In the genomic region with DNA sequence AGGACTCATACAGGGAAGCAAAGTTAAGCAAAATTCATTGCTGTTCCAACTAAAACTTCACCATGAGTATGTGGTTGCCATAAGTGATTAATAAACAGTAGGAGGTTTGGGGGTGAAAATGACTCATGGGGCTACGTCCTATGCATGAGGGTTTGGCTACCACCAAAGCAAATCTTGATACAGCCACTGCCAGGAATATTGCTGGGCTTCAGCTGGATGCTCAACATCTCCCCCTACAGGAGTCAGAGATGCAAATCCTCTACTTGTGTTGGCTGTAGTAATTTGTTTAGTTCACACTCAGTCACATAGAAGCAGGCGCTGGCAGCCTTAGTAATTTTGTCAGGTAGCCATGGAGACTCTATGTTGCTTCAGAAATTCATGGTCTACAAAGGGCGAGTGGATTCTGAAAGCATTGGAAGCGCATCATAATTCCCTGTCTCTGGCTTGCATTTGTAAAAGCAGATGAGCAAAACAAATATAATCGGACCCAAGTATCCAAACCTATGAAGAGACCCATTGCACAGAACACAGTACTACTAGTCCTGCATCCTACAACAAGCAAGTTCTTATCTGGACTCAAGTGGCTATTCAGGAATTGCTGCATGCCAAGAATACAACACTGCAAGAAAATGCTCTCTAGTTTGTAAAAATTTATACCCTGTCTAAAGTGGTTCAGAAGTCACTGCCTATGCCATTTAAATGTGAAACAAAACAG, we compare ENCODE assay signal across 8 cellular contexts.
DNase-seq lines count a peak whose midpoint lies in the region; ATAC-seq and TF ChIP-seq lines count a peak whose summit lies in the region.

No MANE protein-coding gene starts in this region.

- H3K4me3 ChIP-seq in DND-41 (ENCODE audit: low read depth in 1 of 2, low read length in 2 of 2): no peak overlapping the region
- no peak overlapping the region for H3K4me3 ChIP-seq in H7 (ENCODE audit: insufficient read depth, low read depth, low read length)
- H3K4me3 ChIP-seq in dorsolateral prefrontal cortex: no peak overlapping the region

- no peaks in the 10 kb centered on the region for H4K20me1 ChIP-seq in DND-41 (ENCODE audit: insufficient read depth, low read length)

- no peak overlapping the region for H3K4me2 ChIP-seq in DND-41 (ENCODE audit: insufficient read depth, low read length)

- intact Hi-C loops in dorsolateral prefrontal cortex (cut with DNase I): no loop called here

- no peaks in the 10 kb centered on the region for H3K27me3 ChIP-seq in DND-41 (ENCODE audit: insufficient read depth, low read length, poor library complexity)
- no peaks in the 10 kb centered on the region for H3K27me3 ChIP-seq in H7 (ENCODE audit: control insufficient read depth, insufficient read depth, low read length)
- H3K27me3 ChIP-seq in dorsolateral prefrontal cortex: no peaks in the 10 kb centered on the region

- H3K27ac ChIP-seq in DND-41 (ENCODE audit: low read length) (no peak overlapping the region; the same call in 1 of the 2 replicates), dorsolateral prefrontal cortex (peak overlapping the region in 2 of 59 donors; percentile 4 to 12)

- ATAC-seq in DND-41 (ENCODE audit: insufficient read depth, low read depth) (peak; percentile 88), HG03045 (IDR thresholded peaks at IDR 0.05; ENCODE audit: unreplicated experiment) (no peak)

- H3K79me2 ChIP-seq in DND-41 (ENCODE audit: insufficient read depth, low read length): no peaks in the 10 kb centered on the region

- peaks cover 27% of the 10 kb centered on the region for H3K4me1 ChIP-seq in DND-41 (ENCODE audit: insufficient read depth, low read length)

- no peak overlapping the region for H2AFZ ChIP-seq in DND-41 (ENCODE audit: low read depth, low read length)

- H3K36me3 ChIP-seq in DND-41 (ENCODE audit: insufficient read depth, low read length): no peaks in the 10 kb centered on the region
- no peaks in the 10 kb centered on the region for H3K36me3 ChIP-seq in H7 (replicated peaks; ENCODE audit: control insufficient read depth, insufficient read depth, low read length)

- DNase-seq in DND-41: peak; percentile 69
- peak; percentile 78 for DNase-seq in H7
- peak; percentile 8 for DNase-seq in NCI-H2081 treated with DMSO at 0.1 percent for 48 hours (lab: John Stamatoyannopoulos, UW)
- DNase-seq in activated CD4-positive, alpha-beta T cell treated with anti-CD3 and anti-CD28 coated beads for 4 hours: peak; percentile 74 to 77
- DNase-seq in dorsolateral prefrontal cortex: peak in 4 of 10 donors; percentile 12 to 57 (median 24)
- DNase-seq in medulla oblongata (ENCODE audit: extremely low spot score): peak; percentile 77
- DNase-seq in stimulated activated CD8-positive, alpha-beta memory T cell treated with anti-CD3 and anti-CD28 coated beads, Interleukin-4, amount 100 ng/mL, for 24 hours (ENCODE audit: low read depth): peak; percentile 34

- no peak overlapping the region for H3K9ac ChIP-seq in DND-41 (ENCODE audit: low read depth, low read length)

- TF ChIP-seq CTCF in DND-41 (IDR thresholded peaks at IDR 0.05; ENCODE audit: borderline replicate concordance, extremely low read depth, low read length, poor library complexity, severe bottlenecking) (peak; percentile 94), dorsolateral prefrontal cortex (IDR thresholded peaks at IDR 0.05 in 54 of 56, conservative IDR thresholded peaks at IDR 0.05 in 2 of 56; ENCODE audit: low read depth in 1 of 56, partially characterized antibody in 56 of 56) (peak; percentile 45 to 82 (median 69))

- no peaks in the 10 kb centered on the region for H3K9me3 ChIP-seq in DND-41 (ENCODE audit: insufficient read depth, low read length, severe bottlenecking)
